Comparison of ENCODE assay signal across 8 cellular contexts in genomic region chr16:23640959-23641765, GRCh38. TPM values are rescaled to one million over a fixed set of nuclear protein-coding genes. Genes with fewer than 3 reads are reported as not detected.
DNase-seq lines count a peak whose midpoint lies in the region; ATAC-seq and TF ChIP-seq lines count a peak whose summit lies in the region.

Gene DCTN5, plus strand, starts transcription at chr16:23641466. Its CDS starts 77 bp downstream, at chr16:23641543.
Gene PALB2, minus strand, starts transcription at chr16:23641310. Its CDS starts 153 bp downstream, at chr16:23641157.

- intact Hi-C loops in A673 (cut with micrococcal nuclease; ENCODE audit: unreplicated experiment) (loop anchor here (2.0 kb wide), 1 partner anchor 38 kb away; the partner anchor contains the start of gene PLK1), mammary epithelial cell (cut with micrococcal nuclease) (no loop called here)

- H3K36me3 ChIP-seq in A673 (ENCODE audit: insufficient read depth, low read length, poor library complexity, severe bottlenecking) (peaks cover 35% of the 10 kb centered on the region), mammary epithelial cell (ENCODE audit: insufficient read depth, low read length) (peaks cover 20% of the 10 kb centered on the region), iPS-20b (ENCODE audit: insufficient read depth, low read depth, low read length) (peaks cover 54% of the 10 kb centered on the region)

- H3K4me3 ChIP-seq in A673 (ENCODE audit: low read depth, low read length, poor library complexity, severe bottlenecking) (peak within 1 kb of the TSS; percentile 99), mammary epithelial cell (replicated peaks in 1 of 3; ENCODE audit: insufficient read depth in 1 of 3, low read depth in 2 of 3, low read length in 3 of 3) (peak within 1 kb of the TSS; percentile 99 to 100 (median 100)), iPS-20b (ENCODE audit: low read length) (peak within 1 kb of the TSS; percentile 100), skin epidermis (peak within 1 kb of the TSS; percentile 61 to 98 (median 80))

- dilution Hi-C loops in mammary epithelial cell (cut with HindIII; ENCODE audit: low sequenced_read_pairs), result no loop called here

- H3K9me3 ChIP-seq in A673 (ENCODE audit: low read depth, low read length, poor library complexity, severe bottlenecking) (no peaks in the 10 kb centered on the region), mammary epithelial cell (replicated peaks; ENCODE audit: insufficient read depth, low read length) (no peaks in the 10 kb centered on the region), iPS-20b (ENCODE audit: insufficient read depth, low read depth, low read length) (no peaks in the 10 kb centered on the region)

- 5% methylated on average over 7 of the region's 62 CpGs for WGBS in mammary epithelial cell (ENCODE audit: low coverage, missing lambda C conversion rate)

- in situ Hi-C loops in mammary epithelial cell (cut with MboI; ENCODE audit: low sequenced_read_pairs in 2 of 2), result no loop called here

- peak; percentile 96 for ATAC-seq in GM18868 (IDR thresholded peaks at IDR 0.05; ENCODE audit: unreplicated experiment)
- peak; percentile 97 for ATAC-seq in HG03108 (IDR thresholded peaks at IDR 0.05; ENCODE audit: unreplicated experiment)

- TF ChIP-seq CTCF in A673 (conservative IDR thresholded peaks at IDR 0.05; ENCODE audit: low read depth, low read length) (no peak), VCaP (conservative IDR thresholded peaks at IDR 0.05) (no peak), mammary epithelial cell (conservative IDR thresholded peaks at IDR 0.05 in 1 of 2, IDR thresholded peaks at IDR 0.05 in 1 of 2; ENCODE audit: extremely low read depth in 1 of 2, insufficient read depth in 1 of 2, low read depth in 1 of 2, low read length in 2 of 2) (no peak)

- CTCF ChIA-PET in A673 (lab: Charles Lee) (no interaction called here), mammary epithelial cell (lab: Charles Lee; ENCODE audit: low non-redundant PET) (no interaction called here)

- peak within 1 kb of the TSS; percentile 92 for H3K4me2 ChIP-seq in mammary epithelial cell (ENCODE audit: insufficient read depth, low read depth, low read length)

- H3K27me3 ChIP-seq in A673 (replicated peaks; ENCODE audit: insufficient read depth, low read depth, low read length, poor library complexity) (no peaks in the 10 kb centered on the region), mammary epithelial cell (ENCODE audit: insufficient read depth, low read length) (no peaks in the 10 kb centered on the region), iPS-20b (ENCODE audit: insufficient read depth, low read length) (no peaks in the 10 kb centered on the region)

- peaks cover 70% of the 10 kb centered on the region for H3K79me2 ChIP-seq in mammary epithelial cell (ENCODE audit: insufficient read depth, low read length)

- BruUV-seq in A673 (replicated peaks; lab: Mats Ljungman, UMichigan) (no TSS peak), mammary epithelial cell (replicated peaks; lab: Mats Ljungman, UMichigan) (no TSS peak)

- H4K20me1 ChIP-seq in mammary epithelial cell (ENCODE audit: insufficient read depth, low read length), result no peaks in the 10 kb centered on the region

- peaks cover 14% of the 10 kb centered on the region for H3K4me1 ChIP-seq in A673 (ENCODE audit: insufficient read depth, low read length, poor library complexity, severe bottlenecking)
- peaks cover 16% of the 10 kb centered on the region for H3K4me1 ChIP-seq in mammary epithelial cell (ENCODE audit: insufficient read depth, low read length)
- 0 out of 2 replicates have a peak, but pooled peaks cover 3% of the 10 kb centered on the region for H3K4me1 ChIP-seq in iPS-20b (ENCODE audit: insufficient read depth, low read length)

- POLR2A ChIA-PET in A673 (lab: Charles Lee; ENCODE audit: low non-redundant PET), result no interaction called here

- H3K9ac ChIP-seq in mammary epithelial cell (ENCODE audit: insufficient read depth, low read length) (peak within 1 kb of the TSS; percentile 91), iPS-20b (ENCODE audit: low read depth, low read length) (peak within 1 kb of the TSS; percentile 100)

- peak within 1 kb of the TSS; percentile 99 for H2AFZ ChIP-seq in mammary epithelial cell (ENCODE audit: low read depth, low read length)

- DNase-seq in A673 (ENCODE audit: low spot score) (peak; percentile 97), NCI-H2196 (lab: John Stamatoyannopoulos, UW; ENCODE audit: unreplicated experiment) (peak; percentile 95), mammary epithelial cell (peak; percentile 96)

- H3K27ac ChIP-seq in A673 (ENCODE audit: low read depth, low read length, poor library complexity, severe bottlenecking) (peak within 1 kb of the TSS; percentile 87), VCaP (peak within 1 kb of the TSS; percentile 81), mammary epithelial cell (ENCODE audit: insufficient read depth, low read depth, low read length) (peak within 1 kb of the TSS; percentile 82), iPS-20b (ENCODE audit: low read length) (peak within 1 kb of the TSS; percentile 99), skin epidermis (peak within 1 kb of the TSS; percentile 65 to 94 (median 90))

RNA-seq across cellular contexts. Expression of gene DCTN5, which starts in this region (rescaled TPM):
- total RNA-seq in A673 (2021) (83.2 and 95.1 TPM in 2 replicates), mammary epithelial cell (10 to 100 TPM; 67.8 to 72.4 TPM)
- polyA plus RNA-seq in mammary epithelial cell, result 67.7 TPM
- polyA minus RNA-seq in mammary epithelial cell, result 90.3 TPM

RNA-seq across cellular contexts. Expression of gene PALB2, which starts in this region (rescaled TPM):
- total RNA-seq in A673 (2021) (23.9 and 27.2 TPM in 2 replicates), mammary epithelial cell (10 to 100 TPM; 17.7 to 23.1 TPM)
- polyA plus RNA-seq in mammary epithelial cell, result 8.6 TPM
- 35.3 TPM for polyA minus RNA-seq in mammary epithelial cell

Comparison
In these comparisons a context has a peak if more than half of its experiments do, and no peak if none do; other contexts are left out.
1. Peak in every context shown above with its lines: DNase-seq, ATAC-seq, H3K4me3 ChIP-seq and H3K27ac ChIP-seq.